Comparison of ENCODE assay signal across 17 cellular contexts in genomic region chr10:129961274-129961839, GRCh38. TPM values are rescaled to one million over a fixed set of nuclear protein-coding genes. Genes with fewer than 3 reads are reported as not detected.
DNase-seq lines count a peak whose midpoint lies in the region; ATAC-seq and TF ChIP-seq lines count a peak whose summit lies in the region.
"Had no signal": no experiment of that assay in that cellular context is flagged by ENCODE, and none has a peak within 500 bp of the region (broad histone marks: within the 10 kb centered on the region; RNA-seq: fewer than 3 reads in every experiment).

No MANE protein-coding gene starts in this region.

- in situ Hi-C loops in transverse colon (cut with MboI; ENCODE audit: low pct_ligation_motif_present in 1 of 4, low pct_unique_long_range_greater_than_20kb in 1 of 4, low sequenced_read_pairs in 3 of 4) = no loop called here

- H3K9me3 Mint-ChIP-seq in nephron progenitor cell (no peaks in the 10 kb centered on the region), type B pancreatic cell (no peaks in the 10 kb centered on the region)
- H3K9me3 Mint-ChIP-seq: activated naive CD4-positive, alpha-beta T cell treated with anti-CD3 and anti-CD28 coated beads, Interleukin-2, amount 10 ng/mL, durations not matched to agents 7 days and 5 days; stimulated activated naive CD8-positive, alpha-beta T cell treated with anti-CD3 and anti-CD28 coated beads, Interleukin-15, amount 100 ng/mL, for 72 hours had no signal

- H3K4me1 ChIP-seq in left ventricle myocardium inferior = peaks cover 51% of the 10 kb centered on the region
- peaks cover 0 to 38% (median 31%) of the 10 kb centered on the region in 4 donors for H3K4me1 ChIP-seq in transverse colon

- no peaks in the 10 kb centered on the region for H3K36me3 Mint-ChIP-seq in nephron progenitor cell (ENCODE audit: low read depth)
- peaks cover 8% of the 10 kb centered on the region for H3K36me3 Mint-ChIP-seq in type B pancreatic cell

- 26 to 29% methylated on average over 8 of the region's 8 CpGs for WGBS in transverse colon (ENCODE audit: low coverage in 1 of 2), 2 donors

- H3K9me3 ChIP-seq in left ventricle myocardium inferior (replicated peaks) (no peaks in the 10 kb centered on the region), transverse colon (no peaks in the 10 kb centered on the region)

- H3K27ac ChIP-seq in left ventricle myocardium inferior (replicated peaks) (peak overlapping the region; percentile 93), coronary artery (peak overlapping the region in 1 of 2 donors; percentile 53), transverse colon (no peak overlapping the region)
- H3K27ac ChIP-seq: cardiac muscle cell had no signal

- DNase-seq in left ventricle myocardium inferior (no peak), left ventricle myocardium superior (no peak), coronary artery (ENCODE audit: low spot score) (no peak), nephron progenitor cell (no peak), type B pancreatic cell (ENCODE audit: extremely low spot score, unreplicated experiment) (peak; percentile 37), transverse colon (no peak), NCI-H1092 (lab: John Stamatoyannopoulos, UW) (no peak)
- DNase-seq: activated naive CD4-positive, alpha-beta T cell treated with anti-CD3 and anti-CD28 coated beads, Interleukin-2, amount 10 ng/mL, durations not matched to agents 7 days and 5 days; DMS 273 treated with DMSO at 0.1 percent for 48 hours; NCI-H1417 treated with DMSO at 0.1 percent for 48 hours; OCI-M1; stimulated activated naive CD8-positive, alpha-beta T cell treated with anti-CD3 and anti-CD28 coated beads, Interleukin-15, amount 100 ng/mL, for 72 hours had no signal

- intact Hi-C loops in left ventricle myocardium inferior (cut with micrococcal nuclease) = no loop called here
- intact Hi-C loops in left ventricle myocardium superior (cut with micrococcal nuclease) = no loop called here
- intact Hi-C loops in transverse colon (cut with DNase I; ENCODE audit: low total_unique reads) = no loop called here

- H3K27me3 Mint-ChIP-seq in nephron progenitor cell (ENCODE audit: low read depth, poor library complexity) (peaks cover 89% of the 10 kb centered on the region), type B pancreatic cell (peaks cover 74% of the 10 kb centered on the region)

- H3K4me1 Mint-ChIP-seq in nephron progenitor cell (peaks cover 56% of the 10 kb centered on the region), type B pancreatic cell (ENCODE audit: unreplicated experiment) (peaks cover 38% of the 10 kb centered on the region)

- no peak for ATAC-seq in left ventricle myocardium superior
- ATAC-seq in GM21737 (IDR thresholded peaks at IDR 0.05; ENCODE audit: unreplicated experiment) = no peak
- ATAC-seq: stimulated activated naive CD8-positive, alpha-beta T cell treated with anti-CD3 and anti-CD28 coated beads, Interleukin-15, amount 100 ng/mL, for 72 hours had no signal

- H3K36me3 ChIP-seq in left ventricle myocardium inferior = no peaks in the 10 kb centered on the region
- no peaks in the 10 kb centered on the region for H3K36me3 ChIP-seq in transverse colon
- H3K36me3 ChIP-seq: cardiac muscle cell had no signal

- TF ChIP-seq EP300 in transverse colon (IDR thresholded peaks at IDR 0.05; ENCODE audit: low read depth) = no peak

- H3K4me3 ChIP-seq in left ventricle myocardium inferior (peak overlapping the region; percentile 75), coronary artery (peak overlapping the region; percentile 70), transverse colon (no peak overlapping the region)
- H3K4me3 ChIP-seq: cardiac muscle cell, smooth muscle cell had no signal

- TF ChIP-seq CTCF in left ventricle myocardium inferior (IDR thresholded peaks at IDR 0.05; ENCODE audit: borderline replicate concordance) = no peak
- no peak for TF ChIP-seq CTCF in coronary artery (IDR thresholded peaks at IDR 0.05)
- TF ChIP-seq CTCF in nephron progenitor cell (IDR thresholded peaks at IDR 0.05) = no peak
- no peak for TF ChIP-seq CTCF in type B pancreatic cell (conservative IDR thresholded peaks at IDR 0.05)
- TF ChIP-seq CTCF in transverse colon (IDR thresholded peaks at IDR 0.05) = no peak

- H3K27ac Mint-ChIP-seq in nephron progenitor cell (peak overlapping the region; percentile 87), type B pancreatic cell (peak overlapping the region; percentile 63)
- H3K27ac Mint-ChIP-seq: stimulated activated naive CD8-positive, alpha-beta T cell treated with anti-CD3 and anti-CD28 coated beads, Interleukin-15, amount 100 ng/mL, for 72 hours had no signal

- H3K4me3 Mint-ChIP-seq in nephron progenitor cell (peak overlapping the region; percentile 87), type B pancreatic cell (peak overlapping the region; percentile 82)
- H3K4me3 Mint-ChIP-seq: activated naive CD4-positive, alpha-beta T cell treated with anti-CD3 and anti-CD28 coated beads, Interleukin-2, amount 10 ng/mL, durations not matched to agents 7 days and 5 days had no signal

- H3K27me3 ChIP-seq in left ventricle myocardium inferior (ENCODE audit: low read depth) (peaks cover 99% of the 10 kb centered on the region), transverse colon (peaks cover 98% of the 10 kb centered on the region)

- TF ChIP-seq POLR2A in transverse colon (IDR thresholded peaks at IDR 0.05) = no peak

RNA-seq across cellular contexts. Expression of gene EBF3, which starts 2.7 kb away (rescaled TPM):
- 6.2 TPM for total RNA-seq in left ventricle myocardium inferior
- total RNA-seq in left ventricle myocardium superior = 7.1 TPM
- 0.81 and 26.1 TPM in 2 replicates for total RNA-seq in type B pancreatic cell (ENCODE audit: low replicate concordance)
- total RNA-seq in transverse colon = 1 to 10 TPM in 2 of 4 donors, under 1 TPM in 2; 0.37 to 6.6 (median 1.0) TPM
- total RNA-seq: kidney epithelial cell, NCI-H460, smooth muscle cell had no signal

Comparison
In these comparisons a context has a peak if more than half of its experiments do, and no peak if none do; other contexts are left out.
1. H3K4me3 ChIP-seq: peak in left ventricle myocardium inferior (single experiment) and coronary artery (single experiment); none in transverse colon (0 of 4).